ENCODE assay signal across 18 cellular contexts in the genomic region with DNA sequence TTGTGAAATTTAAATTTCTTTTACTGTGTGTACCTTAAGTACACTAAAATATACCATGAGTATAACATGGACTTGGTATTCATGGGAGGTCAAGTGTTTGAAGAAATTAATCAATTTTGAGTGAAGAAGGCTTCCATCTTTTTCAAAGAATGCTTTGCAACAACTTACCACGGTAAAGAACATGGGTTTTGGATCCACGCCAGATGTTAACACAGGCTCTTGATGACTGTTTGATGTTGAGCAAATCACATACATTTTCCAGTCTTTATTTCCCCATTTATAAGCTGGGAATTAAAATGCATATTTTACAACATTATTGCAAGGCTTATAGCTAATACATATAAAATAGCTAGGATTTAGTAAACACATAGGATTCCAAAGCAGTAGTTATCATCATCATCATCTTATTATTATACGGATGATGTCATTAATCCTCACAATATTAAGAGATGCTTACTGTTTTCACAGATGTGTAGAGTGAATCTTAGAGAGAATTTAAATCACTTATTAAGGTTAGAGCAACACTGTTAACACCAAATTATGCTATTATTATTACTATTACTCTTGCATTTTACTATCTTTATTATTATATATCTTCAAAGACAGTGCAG.
"Had no signal": no experiment of that assay in that cellular context is flagged by ENCODE, and none has a peak within 500 bp of the region (broad histone marks: within the 10 kb centered on the region; RNA-seq: fewer than 3 reads in every experiment).

No MANE protein-coding gene starts in this region.

- H3K36me3 ChIP-seq: adrenal gland, prostate gland, suprapubic skin, upper lobe of right lung had no signal

- ATAC-seq: activated CD4-positive, CD25-positive, alpha-beta regulatory T cell treated with anti-CD3 and anti-CD28 coated beads, Interleukin-2, amount 50 U/mL, for 24 hours; left cardiac atrium; mucosa of descending colon; natural killer cell treated with Interleukin-12 subunit alpha and Interleukin-12 subunit beta and Interleukin-15 and Interleukin-18, amount 100 ng/mL, for 72 hours; stimulated activated naive CD8-positive, alpha-beta T cell treated with anti-CD3 and anti-CD28 coated beads, Interleukin-15, Interleukin-2, amounts not matched to agents 100 U/mL and 50 U/mL, for 24 hours; upper lobe of right lung had no signal

- H3K27ac ChIP-seq: adrenal gland, prostate gland, suprapubic skin, upper lobe of right lung had no signal

- H3K27me3 ChIP-seq: adrenal gland, suprapubic skin, upper lobe of right lung had no signal

- H3K4me3 ChIP-seq: adrenal gland, lung, mucosa of descending colon, prostate gland, suprapubic skin, upper lobe of right lung had no signal

- H3K4me1 ChIP-seq: adrenal gland, prostate gland, upper lobe of right lung had no signal

- DNase-seq: activated CD4-positive, alpha-beta T cell treated with anti-CD3 and anti-CD28 coated beads, Interleukin-2, amount 50 U/mL, for 4 hours; activated naive CD4-positive, alpha-beta T cell treated with anti-CD3 and anti-CD28 coated beads, Interleukin-2, amount 50 U/mL, for 16 hours; activated T-cell treated with anti-CD3 and anti-CD28 coated beads, Interleukin-2, amount 50 U/mL, for 1 hour; adrenal gland; hypothalamus; immature natural killer cell; left cardiac atrium; mucosa of descending colon; occipital lobe; stimulated activated CD4-positive, alpha-beta T cell treated with anti-CD3 and anti-CD28 coated beads, Interleukin-4, amount 100 ng/mL, for 1 hour; stimulated activated CD8-positive, alpha-beta memory T cell treated with anti-CD3 and anti-CD28 coated beads, Interleukin-4, amount 100 ng/mL, for 48 hours; stimulated activated naive CD8-positive, alpha-beta T cell treated with anti-CD3 and anti-CD28 coated beads, Interleukin-15, Interleukin-2, amounts not matched to agents 100 U/mL and 50 U/mL, for 24 hours; upper lobe of right lung had no signal

- H3K9me3 ChIP-seq: adrenal gland, mucosa of descending colon, prostate gland, suprapubic skin, upper lobe of right lung had no signal
